31 cellular contexts compared by ENCODE assay signal in genomic region chr1:224387943-224388342, GRCh38. TPM values are rescaled to one million over a fixed set of nuclear protein-coding genes. Genes with fewer than 3 reads are reported as not detected.
DNase-seq lines count a peak whose midpoint lies in the region; ATAC-seq, FAIRE-seq and TF ChIP-seq lines count a peak whose summit lies in the region.
"Had no signal": no experiment of that assay in that cellular context is flagged by ENCODE, and none has a peak within 500 bp of the region (broad histone marks: within the 10 kb centered on the region; RNA-seq: fewer than 3 reads in every experiment).

No MANE protein-coding gene starts in this region.

- no peak overlapping the region for H3K9ac ChIP-seq in Karpas-422 (ENCODE audit: low read length)
- no peak overlapping the region for H3K9ac ChIP-seq in astrocyte (ENCODE audit: low read length)

- no peaks in the 10 kb centered on the region for H3K9me2 ChIP-seq in Karpas-422 (replicated peaks; ENCODE audit: insufficient read depth, low read length)

- H4K20me1 ChIP-seq in Karpas-422 (ENCODE audit: insufficient read depth, low read depth, low read length): no peaks in the 10 kb centered on the region
- H4K20me1 ChIP-seq in astrocyte (ENCODE audit: insufficient read depth, low read length): peaks cover 2% of the 10 kb centered on the region
- H4K20me1 ChIP-seq in osteoblast (ENCODE audit: insufficient read depth, low read length): no peaks in the 10 kb centered on the region

- no peak for DNase-seq in activated naive CD4-positive, alpha-beta T cell (lab: John Stamatoyannopoulos, UW)
- no peak for DNase-seq in Karpas-422
- no peak for DNase-seq in astrocyte (ENCODE audit: low read depth)
- no peak for DNase-seq in osteoblast (ENCODE audit: insufficient read length, low spot score, missing footprints)
- DNase-seq in NCI-H2171 (lab: John Stamatoyannopoulos, UW): no peak
- DNase-seq in activated CD4-positive, alpha-beta T cell treated with anti-CD3 and anti-CD28 coated beads for 4 hours: no peak
- DNase-seq: activated CD4-positive, alpha-beta T cell treated with anti-CD3 and anti-CD28 coated beads, Interleukin-2, amount 50 U/mL, for 48 hours; activated naive CD4-positive, alpha-beta T cell treated with anti-CD3 and anti-CD28 coated beads, Interleukin-2, amount 50 U/mL, for 16 hours; BE2C; Calu3; cerebellar nuclear complex; effector CD8-positive, alpha-beta T cell; foreskin keratinocyte; HCEC 1CT; heart right ventricle; mammary epithelial cell; NCI-H1048; NCI-H187; NCI-H2227 treated with DMSO at 0.1 percent for 48 hours; NCI-H774; nucleus accumbens; RPMI8226; stimulated activated CD4-positive, alpha-beta T cell treated with anti-CD3 and anti-CD28 coated beads, Interleukin-2, amount 100 ng/mL, for 24 hours; uterus; WERI-Rb-1 had no signal

- no peaks in the 10 kb centered on the region for H3K27me3 Mint-ChIP-seq in activated naive CD4-positive, alpha-beta T cell treated with anti-CD3 and anti-CD28 coated beads, Interleukin-2, amount 50 U/mL, for 24 hours
- no peaks in the 10 kb centered on the region for H3K27me3 Mint-ChIP-seq in astrocyte (ENCODE audit: low read depth, unreplicated experiment)
- H3K27me3 Mint-ChIP-seq: stimulated activated memory B cell treated with anti-CD40 and anti-IgM and Interleukin-4, amounts not matched to agents 10 μg/mL and 1 μg/mL and 100 μg/mL, for 72 hours had no signal

- H3K4me1 Mint-ChIP-seq in activated naive CD4-positive, alpha-beta T cell treated with anti-CD3 and anti-CD28 coated beads, Interleukin-2, amount 50 U/mL, for 24 hours: peaks cover 47% of the 10 kb centered on the region
- peaks cover 15% of the 10 kb centered on the region for H3K4me1 Mint-ChIP-seq in astrocyte (ENCODE audit: low read depth, unreplicated experiment)
- H3K4me1 Mint-ChIP-seq: stimulated activated memory B cell treated with anti-CD40 and anti-IgM and Interleukin-4, amounts not matched to agents 10 μg/mL and 1 μg/mL and 100 μg/mL, for 72 hours had no signal

- peaks cover 2% of the 10 kb centered on the region; the same call in 1 of the 2 replicates for H3K79me2 ChIP-seq in Karpas-422 (ENCODE audit: low read length)
- no peaks in the 10 kb centered on the region for H3K79me2 ChIP-seq in astrocyte (ENCODE audit: insufficient read depth, low read length)
- H3K79me2 ChIP-seq in osteoblast (ENCODE audit: insufficient read depth, low read length): no peaks in the 10 kb centered on the region

- TF ChIP-seq CTCF in astrocyte (IDR thresholded peaks at IDR 0.05; ENCODE audit: insufficient read depth, low read depth, low read length): no peak
- TF ChIP-seq CTCF in osteoblast (IDR thresholded peaks at IDR 0.05; ENCODE audit: extremely low read depth, low read depth, low read length): no peak

- FAIRE-seq in astrocyte (lab: Jason Lieb, UNC): no peak

- H3K4me3 ChIP-seq in Karpas-422 (ENCODE audit: low read length): no peak overlapping the region
- H3K4me3 ChIP-seq in astrocyte (ENCODE audit: insufficient read depth, low read depth, low read length): no peak overlapping the region
- no peak overlapping the region for H3K4me3 ChIP-seq in osteoblast (ENCODE audit: insufficient read depth, low read length)
- H3K4me3 ChIP-seq: heart right ventricle, skin epidermis, thoracic aorta, uterus had no signal

- H3K27ac ChIP-seq in Karpas-422 (ENCODE audit: low read length) (peak overlapping the region; percentile 5; the same call in 1 of the 2 replicates), astrocyte (ENCODE audit: low read depth, low read length) (no peak overlapping the region), osteoblast (ENCODE audit: low read depth, low read length) (peak overlapping the region; percentile 17)
- H3K27ac ChIP-seq: foreskin keratinocyte, thoracic aorta, uterus, WERI-Rb-1 had no signal

- H3K9me3 ChIP-seq in Karpas-422 (ENCODE audit: low read length) (no peaks in the 10 kb centered on the region), astrocyte (ENCODE audit: insufficient read depth, low read depth, low read length) (no peaks in the 10 kb centered on the region), osteoblast (ENCODE audit: low read depth, low read length) (no peaks in the 10 kb centered on the region)
- H3K9me3 ChIP-seq: BE2C, heart right ventricle, thoracic aorta, uterus had no signal

- H3K36me3 ChIP-seq in Karpas-422 (ENCODE audit: insufficient read depth, low read length) (peaks cover 49% of the 10 kb centered on the region), astrocyte (ENCODE audit: insufficient read depth, low read length) (peaks cover 39% of the 10 kb centered on the region), osteoblast (ENCODE audit: insufficient read depth, low read length) (peaks cover 64% of the 10 kb centered on the region)
- H3K36me3 ChIP-seq: uterus had no signal

- H3K27me3 ChIP-seq in Karpas-422 (ENCODE audit: low read length) (no peaks in the 10 kb centered on the region), astrocyte (ENCODE audit: insufficient read depth, low read length) (no peaks in the 10 kb centered on the region), osteoblast (ENCODE audit: insufficient read depth, low read length) (no peaks in the 10 kb centered on the region)
- H3K27me3 ChIP-seq: BE2C, foreskin keratinocyte, heart right ventricle, uterus had no signal

- no peak overlapping the region for H2AFZ ChIP-seq in Karpas-422 (ENCODE audit: low read length)
- no peak overlapping the region for H2AFZ ChIP-seq in astrocyte (ENCODE audit: low read depth, low read length)
- no peak overlapping the region for H2AFZ ChIP-seq in osteoblast (ENCODE audit: low read length)

- ATAC-seq in GM21515 (IDR thresholded peaks at IDR 0.05; ENCODE audit: unreplicated experiment): no peak
- ATAC-seq: esophagus mucosa; heart right ventricle; stimulated activated memory B cell treated with anti-CD40 and anti-IgM and Interleukin-4, amounts not matched to agents 10 μg/mL and 1 μg/mL and 100 μg/mL, for 72 hours had no signal

- no peak overlapping the region for H3K4me3 Mint-ChIP-seq in activated naive CD4-positive, alpha-beta T cell treated with anti-CD3 and anti-CD28 coated beads, Interleukin-2, amount 50 U/mL, for 24 hours
- H3K4me3 Mint-ChIP-seq in astrocyte (ENCODE audit: unreplicated experiment): no peak overlapping the region
- H3K4me3 Mint-ChIP-seq: stimulated activated memory B cell treated with anti-CD40 and anti-IgM and Interleukin-4, amounts not matched to agents 10 μg/mL and 1 μg/mL and 100 μg/mL, for 72 hours had no signal

- H3K4me1 ChIP-seq in Karpas-422 (ENCODE audit: low read length) (peaks cover 22% of the 10 kb centered on the region), astrocyte (ENCODE audit: insufficient read depth, low read length) (no peaks in the 10 kb centered on the region), osteoblast (ENCODE audit: insufficient read depth, low read length) (no peaks in the 10 kb centered on the region)
- H3K4me1 ChIP-seq: BE2C, foreskin keratinocyte, uterus had no signal

- peaks cover 29% of the 10 kb centered on the region for H3K36me3 Mint-ChIP-seq in activated naive CD4-positive, alpha-beta T cell treated with anti-CD3 and anti-CD28 coated beads, Interleukin-2, amount 50 U/mL, for 24 hours
- peaks cover 10% of the 10 kb centered on the region for H3K36me3 Mint-ChIP-seq in astrocyte (ENCODE audit: low read depth, unreplicated experiment)

- H3K9me3 Mint-ChIP-seq in activated naive CD4-positive, alpha-beta T cell treated with anti-CD3 and anti-CD28 coated beads, Interleukin-2, amount 50 U/mL, for 24 hours: no peaks in the 10 kb centered on the region
- H3K9me3 Mint-ChIP-seq in astrocyte (ENCODE audit: unreplicated experiment): no peaks in the 10 kb centered on the region
- H3K9me3 Mint-ChIP-seq: stimulated activated memory B cell treated with anti-CD40 and anti-IgM and Interleukin-4, amounts not matched to agents 10 μg/mL and 1 μg/mL and 100 μg/mL, for 72 hours had no signal

- H3K27ac Mint-ChIP-seq in activated naive CD4-positive, alpha-beta T cell treated with anti-CD3 and anti-CD28 coated beads, Interleukin-2, amount 50 U/mL, for 24 hours: peak overlapping the region; percentile 72
- peak overlapping the region; percentile 44 for H3K27ac Mint-ChIP-seq in astrocyte (ENCODE audit: unreplicated experiment)
- H3K27ac Mint-ChIP-seq: stimulated activated memory B cell treated with anti-CD40 and anti-IgM and Interleukin-4, amounts not matched to agents 10 μg/mL and 1 μg/mL and 100 μg/mL, for 72 hours had no signal

- H3K4me2 ChIP-seq in Karpas-422 (ENCODE audit: low read depth, low read length, poor library complexity, severe bottlenecking) (no peak overlapping the region), astrocyte (ENCODE audit: low read length) (no peak overlapping the region), osteoblast (ENCODE audit: insufficient read depth, low read length) (no peak overlapping the region)

RNA-seq across cellular contexts. Expression of gene CNIH4, which starts 31.3 kb away (rescaled TPM):
- 23.9 and 49.1 TPM in 2 replicates for total RNA-seq in Karpas-422 (2014; rRNA removed; shearing (Covaris generic); ENCODE audit: low replicate concordance)
- total RNA-seq in astrocyte (65.8 and 68.0 TPM in 2 replicates), osteoblast (36.2 and 46.3 TPM in 2 replicates)

RNA-seq across cellular contexts. Expression of gene WDR26, which starts 46.7 kb away (rescaled TPM):
- total RNA-seq in Karpas-422 (2014; rRNA removed; shearing (Covaris generic); ENCODE audit: low replicate concordance): 66.3 and 95.2 TPM in 2 replicates
- total RNA-seq in astrocyte (105 and 113 TPM in 2 replicates), osteoblast (78.9 and 80.2 TPM in 2 replicates)

RNA-seq across cellular contexts. Expression of gene NVL, which starts 58.0 kb away (rescaled TPM):
- total RNA-seq in Karpas-422 (2014; rRNA removed; shearing (Covaris generic); ENCODE audit: low replicate concordance): 27.1 and 32.0 TPM in 2 replicates
- total RNA-seq in astrocyte (30.6 and 36.2 TPM in 2 replicates), osteoblast (20.6 and 23.9 TPM in 2 replicates)
